In genomic region chr1:2124446-2125198, GRCh38 we compare ENCODE assay signal across 1 cellular context.
TF ChIP-seq lines count a peak whose summit lies in the region.

No MANE protein-coding gene starts in this region.

TF ChIP-seq in WTC11, 78 proteins besides CTCF, POLR2A, EP300 and RAD21 (continued from another document):
- TF ChIP-seq ERG (CRISPR knock-in tag; IDR thresholded peaks at IDR 0.05) (no peak), ZNF232 (CRISPR knock-in tag; IDR thresholded peaks at IDR 0.05) (no peak), PRRX2 (CRISPR knock-in tag; IDR thresholded peaks at IDR 0.05) (no peak), NFYB (CRISPR knock-in tag; conservative IDR thresholded peaks at IDR 0.05; ENCODE audit: low read depth) (no peak), NR1H2 (CRISPR knock-in tag; IDR thresholded peaks at IDR 0.05) (no peak), IRF2 (CRISPR knock-in tag; IDR thresholded peaks at IDR 0.05; ENCODE audit: borderline replicate concordance, low read depth) (no peak), ZNF423 (CRISPR knock-in tag; IDR thresholded peaks at IDR 0.05) (no peak), ETV6 (CRISPR knock-in tag; IDR thresholded peaks at IDR 0.05) (no peak), CREM (CRISPR knock-in tag; IDR thresholded peaks at IDR 0.05) (no peak), ELF4 (CRISPR knock-in tag; IDR thresholded peaks at IDR 0.05; ENCODE audit: low read depth) (no peak), E2F4 (CRISPR knock-in tag; IDR thresholded peaks at IDR 0.05; ENCODE audit: borderline replicate concordance, low read depth) (no peak), PREB (CRISPR knock-in tag; IDR thresholded peaks at IDR 0.05; ENCODE audit: borderline replicate concordance) (no peak), ESRRA (CRISPR knock-in tag; IDR thresholded peaks at IDR 0.05; ENCODE audit: borderline replicate concordance) (no peak), E2F1 (CRISPR knock-in tag; IDR thresholded peaks at IDR 0.05) (no peak), ZMAT4 (CRISPR knock-in tag; IDR thresholded peaks at IDR 0.05) (no peak), AR (CRISPR knock-in tag; IDR thresholded peaks at IDR 0.05) (no peak), FOXP1 (CRISPR knock-in tag; IDR thresholded peaks at IDR 0.05; ENCODE audit: borderline replicate concordance) (no peak), KAT7 (CRISPR knock-in tag; IDR thresholded peaks at IDR 0.05; ENCODE audit: borderline replicate concordance) (no peak)
